14 cellular contexts compared by ENCODE assay signal in the genomic region with DNA sequence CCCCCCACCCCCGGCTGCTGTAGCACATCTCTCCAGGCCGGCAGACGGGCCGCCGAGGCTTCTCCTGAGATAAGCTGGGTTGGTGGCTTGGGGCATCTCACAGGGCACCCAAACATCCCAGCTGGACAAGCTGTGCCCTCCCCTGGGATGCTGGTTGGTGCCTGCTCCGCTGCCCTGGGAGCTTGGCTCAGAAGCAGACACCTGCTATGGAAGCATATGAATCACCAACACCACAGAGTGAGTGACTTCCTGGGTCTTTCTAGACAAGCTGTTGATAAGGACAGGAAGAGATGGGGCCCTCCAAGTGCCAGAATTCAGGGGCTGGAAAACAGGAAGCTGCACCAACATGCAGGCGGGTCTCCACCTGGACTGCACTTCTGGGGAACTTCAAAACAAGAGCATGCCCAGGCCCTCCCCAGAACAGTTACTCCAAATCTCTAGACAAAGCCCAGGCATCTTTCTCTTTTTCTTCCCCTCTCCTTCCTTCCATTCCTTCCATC. TPM values are rescaled to one million over a fixed set of nuclear protein-coding genes. Genes with fewer than 3 reads are reported as not detected.
A peak's percentile ranks its signal among the peaks of the same experiment; 100 is the strongest.
DNase-seq lines count a peak whose midpoint lies in the region; ATAC-seq lines count a peak whose summit lies in the region.
"Had no signal": no experiment of that assay in that cellular context is flagged by ENCODE, and none has a peak within 500 bp of the region (broad histone marks: within the 10 kb centered on the region; RNA-seq: fewer than 3 reads in every experiment).

No MANE protein-coding gene starts in this region.

- ATAC-seq in GM18502 (IDR thresholded peaks at IDR 0.05; ENCODE audit: poor library complexity, unreplicated experiment) = no peak
- ATAC-seq: pancreas had no signal

- DNase-seq in NOMO-1 treated with DMSO at 0.1 percent for 48 hours (lab: John Stamatoyannopoulos, UW; ENCODE audit: unreplicated experiment) = peak; percentile 14
- DNase-seq in NOMO-1 treated with dmso at 0.1 percent for 144 hours (lab: John Stamatoyannopoulos, UW; ENCODE audit: unreplicated experiment) = no peak
- peak; percentile 49 for DNase-seq in Jurkat, Clone E6-1 (ENCODE audit: low read depth, low spot score)
- DNase-seq in UCSD-AML1 (lab: John Stamatoyannopoulos, UW; ENCODE audit: unreplicated experiment) = peak; percentile 38
- peak; percentile 5 for DNase-seq in kidney glomerular epithelial cell (lab: John Stamatoyannopoulos, UW)
- DNase-seq in medulla oblongata (ENCODE audit: extremely low spot score) = no peak
- DNase-seq in stimulated activated naive CD4-positive, alpha-beta T cell (lab: John Stamatoyannopoulos, UW) = no peak
- DNase-seq: effector CD8-positive, alpha-beta T cell; HFFc6; NCI-H1417 treated with DMSO at 0.1 percent for 48 hours; NCI-H524 treated with DMSO at 0.1 percent for 48 hours; stimulated activated CD4-positive, alpha-beta T cell treated with anti-CD3 and anti-CD28 coated beads, Interleukin-12 subunit alpha, Interleukin-12 subunit beta, amount 100 ng/mL, for 4 hours had no signal

- H3K4me3 ChIP-seq in Jurkat, Clone E6-1 (ENCODE audit: low read length) = no peak overlapping the region
- H3K4me3 ChIP-seq: pancreas had no signal

RNA-seq across cellular contexts. Expression of gene C16orf95, which starts 13.7 kb away (rescaled TPM):
- polyA plus RNA-seq in Jurkat, Clone E6-1 (2012; ENCODE audit: insufficient read depth, insufficient read length) = 28.3 TPM

Comparison
In these comparisons a context has a peak if more than half of its experiments do, and no peak if none do; other contexts are left out.
1. DNase-seq: peak in NOMO-1 treated with DMSO at 0.1 percent for 48 hours (single experiment), Jurkat, Clone E6-1 (single experiment), UCSD-AML1 (single experiment) and kidney glomerular epithelial cell (single experiment); none in NOMO-1 treated with dmso at 0.1 percent for 144 hours (single experiment), medulla oblongata (single experiment) and stimulated activated naive CD4-positive, alpha-beta T cell (0 of 6).